In genomic region chr16:729768-730665, GRCh38 we compare ENCODE assay signal across 18 cellular contexts. TPM values are rescaled to one million over a fixed set of nuclear protein-coding genes. Genes with fewer than 3 reads are reported as not detected.
A peak's percentile ranks its signal among the peaks of the same experiment; 100 is the strongest.
DNase-seq lines count a peak whose midpoint lies in the region; ATAC-seq and TF ChIP-seq lines count a peak whose summit lies in the region.
"Had no signal": no experiment of that assay in that cellular context is flagged by ENCODE, and none has a peak within 500 bp of the region (broad histone marks: within the 10 kb centered on the region; RNA-seq: fewer than 3 reads in every experiment).

No MANE protein-coding gene starts in this region.

- peaks cover 58% of the 10 kb centered on the region for H3K36me3 ChIP-seq in NT2/D1 (ENCODE audit: insufficient read depth, insufficient read length, low read length)
- H3K36me3 ChIP-seq in OCI-LY7 (ENCODE audit: insufficient read depth, low read length), result peaks cover 56% of the 10 kb centered on the region

- ATAC-seq in GM21447 (IDR thresholded peaks at IDR 0.05; ENCODE audit: unreplicated experiment), result no peak
- ATAC-seq: gastroesophageal sphincter had no signal

- no peak overlapping the region for H3K4me3 ChIP-seq in NT2/D1 (ENCODE audit: insufficient read length, low read depth)
- H3K4me3 ChIP-seq in OCI-LY7 (ENCODE audit: low read depth, low read length, poor library complexity, severe bottlenecking), result no peak overlapping the region
- H3K4me3 ChIP-seq: gastroesophageal sphincter, lung had no signal

- DNase-seq in 8988T (peak; percentile 6), NT2/D1 (ENCODE audit: low read depth, low spot score) (no peak), erythroblast (lab: John Stamatoyannopoulos, UW) (no peak), SKM-1 (lab: John Stamatoyannopoulos, UW; ENCODE audit: unreplicated experiment) (no peak), hypothalamus (lab: John Stamatoyannopoulos, UW) (no peak), OCI-LY7 (ENCODE audit: low spot score) (no peak)
- DNase-seq: activated CD4-positive, alpha-beta T cell treated with anti-CD3 and anti-CD28 coated beads for 48 hours; activated naive CD4-positive, alpha-beta T cell; Calu3; cerebellar nuclear complex; KG1; NCI-H2081 treated with DMSO at 0.1 percent for 48 hours; NK-92 treated with Interleukin-12 subunit alpha and Interleukin-12 subunit beta, amount 100 ng/mL, for 24 hours; SW 1271 had no signal

- H3K9me2 ChIP-seq in OCI-LY7 (ENCODE audit: insufficient read depth, low read length), result no peaks in the 10 kb centered on the region

- H3K9ac ChIP-seq in NT2/D1 (ENCODE audit: insufficient read length, low read depth), result peak overlapping the region; percentile 96

- no peaks in the 10 kb centered on the region for H4K20me1 ChIP-seq in OCI-LY7 (ENCODE audit: insufficient read depth, low read length)

- no peaks in the 10 kb centered on the region for H3K9me3 ChIP-seq in NT2/D1 (ENCODE audit: insufficient read depth, low read length)
- H3K9me3 ChIP-seq in OCI-LY7 (ENCODE audit: low read length), result no peaks in the 10 kb centered on the region
- H3K9me3 ChIP-seq: gastroesophageal sphincter had no signal

- TF ChIP-seq CTCF in C4-2B (conservative IDR thresholded peaks at IDR 0.05) (no peak), OCI-LY7 (conservative IDR thresholded peaks at IDR 0.05; ENCODE audit: low read length) (no peak)

- no peak overlapping the region for H2AFZ ChIP-seq in OCI-LY7 (ENCODE audit: low read length)

- intact Hi-C loops in OCI-LY7 (cut with micrococcal nuclease; ENCODE audit: unreplicated experiment), result no loop called here

- H3K4me1 ChIP-seq in NT2/D1 (ENCODE audit: insufficient read depth, insufficient read length) (peaks cover 21% of the 10 kb centered on the region), OCI-LY7 (ENCODE audit: insufficient read depth, low read length, poor library complexity, severe bottlenecking) (peaks cover 13% of the 10 kb centered on the region)

- H3K79me2 ChIP-seq in OCI-LY7 (ENCODE audit: insufficient read depth, low read depth, low read length), result no peaks in the 10 kb centered on the region

- H3K27me3 ChIP-seq in NT2/D1 (ENCODE audit: insufficient read depth, insufficient read length), result peaks cover 6% of the 10 kb centered on the region

- POLR2A ChIA-PET in OCI-LY7 (lab: Charles Lee), result interaction anchor here (1.3 kb wide), 1 partner anchor 9 kb away, joined by 4 read pairs; the partner anchor contains the start of gene ANTKMT

- no TSS peak for BruUV-seq in OCI-LY7 (replicated peaks; lab: Mats Ljungman, UMichigan)

- peak; percentile 25 for TF ChIP-seq POLR2A in erythroblast (IDR thresholded peaks at IDR 0.05; ENCODE audit: low read length)

- CTCF ChIA-PET in OCI-LY7 (lab: Charles Lee; ENCODE audit: unreplicated experiment), result no interaction called here

- H3K4me2 ChIP-seq in OCI-LY7 (ENCODE audit: low read length), result no peak overlapping the region

- peak overlapping the region; percentile 100 for H3K27ac ChIP-seq in C4-2B
- H3K27ac ChIP-seq in OCI-LY7 (ENCODE audit: low read depth, low read length, poor library complexity, severe bottlenecking), result no peak overlapping the region
- H3K27ac ChIP-seq: gastroesophageal sphincter had no signal

RNA-seq across cellular contexts. Expression of gene HAGHL, which starts 3.1 kb away (rescaled TPM):
- 28.1 and 30.8 TPM in 2 replicates for total RNA-seq in OCI-LY7 (2014; rRNA removed; shearing (Covaris generic))
- 56.3 and 57.9 TPM in 2 replicates for total RNA-seq in OCI-LY7 (2022)

RNA-seq across cellular contexts. Expression of gene CCDC78, which starts 3.8 kb away (rescaled TPM):
- 25.8 and 35.9 TPM in 2 replicates for total RNA-seq in OCI-LY7 (2014; rRNA removed; shearing (Covaris generic))
- total RNA-seq in OCI-LY7 (2022), result 52.6 and 57.9 TPM in 2 replicates

RNA-seq across cellular contexts. Expression of gene ANTKMT, which starts 9.1 kb away (rescaled TPM):
- total RNA-seq in OCI-LY7 (2014; rRNA removed; shearing (Covaris generic)), result 44.8 and 51.3 TPM in 2 replicates
- 45.5 and 46.5 TPM in 2 replicates for total RNA-seq in OCI-LY7 (2022)

RNA-seq across cellular contexts. Expression of gene CIAO3, which starts 10.8 kb away (rescaled TPM):
- total RNA-seq in OCI-LY7 (2014; rRNA removed; shearing (Covaris generic)), result 142 and 169 TPM in 2 replicates
- 156 and 173 TPM in 2 replicates for total RNA-seq in OCI-LY7 (2022)

RNA-seq across cellular contexts. Expression of gene METRN, which starts 15.1 kb away (rescaled TPM):
- total RNA-seq in OCI-LY7 (2014; rRNA removed; shearing (Covaris generic)), result 9.5 and 15.9 TPM in 2 replicates
- 12.2 and 14.4 TPM in 2 replicates for total RNA-seq in OCI-LY7 (2022)
